Comparison of ENCODE assay signal across 11 cellular contexts in genomic region chr5:150298701-150299451, GRCh38. TPM values are rescaled to one million over a fixed set of nuclear protein-coding genes. Genes with fewer than 3 reads are reported as not detected.
DNase-seq lines count a peak whose midpoint lies in the region; ATAC-seq and TF ChIP-seq lines count a peak whose summit lies in the region.
"Had no signal": no experiment of that assay in that cellular context is flagged by ENCODE, and none has a peak within 500 bp of the region (broad histone marks: within the 10 kb centered on the region; RNA-seq: fewer than 3 reads in every experiment).

No MANE protein-coding gene starts in this region.

- H4K20me1 ChIP-seq in OCI-LY7 (ENCODE audit: insufficient read depth, low read length), result no peaks in the 10 kb centered on the region

- DNase-seq in ELR (ENCODE audit: low read depth) (peak; percentile 96), SW480 (ENCODE audit: low spot score) (peak; percentile 17), fibroblast of peridontal ligament (ENCODE audit: extremely low read depth) (peak; percentile 98), posterior vena cava (ENCODE audit: low spot score) (peak; percentile 84), NCI-H2081 (lab: John Stamatoyannopoulos, UW) (no peak), endothelial cell (ENCODE audit: low spot score) (no peak), OCI-LY7 (ENCODE audit: low spot score) (no peak)
- no peak for DNase-seq in activated T-cell treated with anti-CD3 and anti-CD28 coated beads, Interleukin-2, amount 50 U/mL, for 72 hours
- DNase-seq: activated naive CD8-positive, alpha-beta T cell treated with anti-CD3 and anti-CD28 coated beads for 36 hours; DMS79 had no signal

- no peaks in the 10 kb centered on the region for H3K9me2 ChIP-seq in OCI-LY7 (ENCODE audit: insufficient read depth, low read length)

- peaks cover 5% of the 10 kb centered on the region for H3K27me3 Mint-ChIP-seq in endothelial cell (ENCODE audit: unreplicated experiment)
- H3K27me3 Mint-ChIP-seq in activated T-cell treated with anti-CD3 and anti-CD28 coated beads, Interleukin-2, amount 50 U/mL, for 72 hours (ENCODE audit: low read depth), result peaks cover 30% of the 10 kb centered on the region

- no peak overlapping the region for H3K27ac Mint-ChIP-seq in endothelial cell (ENCODE audit: unreplicated experiment)
- H3K27ac Mint-ChIP-seq in activated T-cell treated with anti-CD3 and anti-CD28 coated beads, Interleukin-2, amount 50 U/mL, for 72 hours, result no peak overlapping the region
- H3K27ac Mint-ChIP-seq: activated naive CD8-positive, alpha-beta T cell treated with anti-CD3 and anti-CD28 coated beads for 36 hours had no signal

- H3K4me1 ChIP-seq in OCI-LY7 (ENCODE audit: insufficient read depth, low read length, poor library complexity, severe bottlenecking), result no peaks in the 10 kb centered on the region

- no peaks in the 10 kb centered on the region for H3K9me3 ChIP-seq in OCI-LY7 (ENCODE audit: low read length)
- H3K9me3 ChIP-seq: suprapubic skin had no signal

- no peak overlapping the region for H3K27ac ChIP-seq in OCI-LY7 (ENCODE audit: low read depth, low read length, poor library complexity, severe bottlenecking)

- no peak overlapping the region for H2AFZ ChIP-seq in OCI-LY7 (ENCODE audit: low read length)

- no peak overlapping the region for H3K4me2 ChIP-seq in OCI-LY7 (ENCODE audit: low read length)

- TF ChIP-seq CTCF in endothelial cell (IDR thresholded peaks at IDR 0.05; ENCODE audit: unreplicated experiment), result no peak
- no peak for TF ChIP-seq CTCF in OCI-LY7 (conservative IDR thresholded peaks at IDR 0.05; ENCODE audit: low read length)

- H3K36me3 ChIP-seq in OCI-LY7 (ENCODE audit: insufficient read depth, low read length), result no peaks in the 10 kb centered on the region
- H3K36me3 ChIP-seq: suprapubic skin had no signal

- BruUV-seq in OCI-LY7 (replicated peaks; lab: Mats Ljungman, UMichigan), result no TSS peak

- intact Hi-C loops in posterior vena cava (cut with DNase I) (no loop called here), OCI-LY7 (cut with micrococcal nuclease; ENCODE audit: unreplicated experiment) (no loop called here)

- CTCF ChIA-PET in OCI-LY7 (lab: Charles Lee; ENCODE audit: unreplicated experiment), result interaction anchor here (0.6 kb wide), 1 partner anchor 108 kb away, joined by 5 read pairs; no protein-coding TSS in a partner anchor

- H3K9me3 Mint-ChIP-seq in endothelial cell (ENCODE audit: unreplicated experiment), result no peaks in the 10 kb centered on the region
- H3K9me3 Mint-ChIP-seq in activated T-cell treated with anti-CD3 and anti-CD28 coated beads, Interleukin-2, amount 50 U/mL, for 72 hours, result no peaks in the 10 kb centered on the region
- H3K9me3 Mint-ChIP-seq: activated naive CD8-positive, alpha-beta T cell treated with anti-CD3 and anti-CD28 coated beads for 36 hours had no signal

- no peaks in the 10 kb centered on the region for H3K36me3 Mint-ChIP-seq in endothelial cell (ENCODE audit: low read depth, unreplicated experiment)
- no peaks in the 10 kb centered on the region for H3K36me3 Mint-ChIP-seq in activated T-cell treated with anti-CD3 and anti-CD28 coated beads, Interleukin-2, amount 50 U/mL, for 72 hours (ENCODE audit: insufficient read depth in 2 of 2)
- H3K36me3 Mint-ChIP-seq: activated naive CD8-positive, alpha-beta T cell treated with anti-CD3 and anti-CD28 coated beads for 36 hours had no signal

- POLR2A ChIA-PET in OCI-LY7 (lab: Charles Lee), result interaction anchor here (1.5 kb wide), 1 partner anchor 11 kb away, joined by 3 read pairs; no protein-coding TSS in a partner anchor

- H3K4me3 Mint-ChIP-seq in endothelial cell (ENCODE audit: unreplicated experiment), result no peak overlapping the region
- no peak overlapping the region for H3K4me3 Mint-ChIP-seq in activated T-cell treated with anti-CD3 and anti-CD28 coated beads, Interleukin-2, amount 50 U/mL, for 72 hours
- H3K4me3 Mint-ChIP-seq: activated naive CD8-positive, alpha-beta T cell treated with anti-CD3 and anti-CD28 coated beads for 36 hours had no signal

- no peaks in the 10 kb centered on the region for H3K79me2 ChIP-seq in OCI-LY7 (ENCODE audit: insufficient read depth, low read depth, low read length)

- H3K4me3 ChIP-seq in OCI-LY7 (ENCODE audit: low read depth, low read length, poor library complexity, severe bottlenecking), result no peak overlapping the region
- H3K4me3 ChIP-seq: suprapubic skin had no signal

- H3K4me1 Mint-ChIP-seq in endothelial cell (ENCODE audit: unreplicated experiment), result peaks cover 15% of the 10 kb centered on the region
- H3K4me1 Mint-ChIP-seq in activated T-cell treated with anti-CD3 and anti-CD28 coated beads, Interleukin-2, amount 50 U/mL, for 72 hours (ENCODE audit: low read depth), result no peaks in the 10 kb centered on the region

- ATAC-seq in activated T-cell treated with anti-CD3 and anti-CD28 coated beads, Interleukin-2, amount 50 U/mL, for 72 hours (replicated peaks in 1 of 2), result no peak

RNA-seq across cellular contexts. Expression of gene ARSI, which starts 3.8 kb away (rescaled TPM):
- total RNA-seq in posterior vena cava (1 to 10 TPM; 1.3 to 1.9 TPM), endothelial cell (ENCODE audit: unreplicated experiment) (3.8 TPM), OCI-LY7 (2022) (not detected in 2 replicates)
- total RNA-seq in activated T-cell treated with anti-CD3 and anti-CD28 coated beads, Interleukin-2, amount 50 U/mL, for 72 hours, result not detected
- not detected in 2 replicates for total RNA-seq in OCI-LY7 (2014; rRNA removed; shearing (Covaris generic))
- total RNA-seq: activated naive CD8-positive, alpha-beta T cell treated with anti-CD3 and anti-CD28 coated beads for 36 hours had no signal

RNA-seq across cellular contexts. Expression of gene CAMK2A, which starts 9.3 kb away (rescaled TPM):
- total RNA-seq in posterior vena cava (under 1 TPM; 0.23 to 0.29 TPM), endothelial cell (ENCODE audit: unreplicated experiment) (1.1 TPM), OCI-LY7 (2022) (not detected in 2 replicates)
- not detected for total RNA-seq in activated T-cell treated with anti-CD3 and anti-CD28 coated beads, Interleukin-2, amount 50 U/mL, for 72 hours
- not detected in 2 replicates for total RNA-seq in OCI-LY7 (2014; rRNA removed; shearing (Covaris generic))
- total RNA-seq: activated naive CD8-positive, alpha-beta T cell treated with anti-CD3 and anti-CD28 coated beads for 36 hours had no signal

RNA-seq across cellular contexts. Expression of gene TCOF1, which starts 58.6 kb away (rescaled TPM):
- total RNA-seq in posterior vena cava (10 to 100 TPM; 19.2 to 24.4 TPM), endothelial cell (ENCODE audit: unreplicated experiment) (41.5 TPM), OCI-LY7 (2022) (104 and 108 TPM in 2 replicates)
- 10 to 100 TPM; 55.5 to 62.3 TPM for total RNA-seq in activated T-cell treated with anti-CD3 and anti-CD28 coated beads, Interleukin-2, amount 50 U/mL, for 72 hours
- total RNA-seq in OCI-LY7 (2014; rRNA removed; shearing (Covaris generic)), result 61.3 and 62.9 TPM in 2 replicates

Comparison
In these comparisons a context has a peak if more than half of its experiments do, and no peak if none do; other contexts are left out.
1. DNase-seq: peak in ELR (single experiment), SW480 (single experiment), fibroblast of peridontal ligament (single experiment) and posterior vena cava (single experiment); none in NCI-H2081 (0 of 2), endothelial cell (single experiment), activated T-cell treated with anti-CD3 and anti-CD28 coated beads, Interleukin-2, amount 50 U/mL, for 72 hours (0 of 2) and OCI-LY7 (single experiment).